Comparison of ENCODE assay signal across 22 cellular contexts in the genomic region with DNA sequence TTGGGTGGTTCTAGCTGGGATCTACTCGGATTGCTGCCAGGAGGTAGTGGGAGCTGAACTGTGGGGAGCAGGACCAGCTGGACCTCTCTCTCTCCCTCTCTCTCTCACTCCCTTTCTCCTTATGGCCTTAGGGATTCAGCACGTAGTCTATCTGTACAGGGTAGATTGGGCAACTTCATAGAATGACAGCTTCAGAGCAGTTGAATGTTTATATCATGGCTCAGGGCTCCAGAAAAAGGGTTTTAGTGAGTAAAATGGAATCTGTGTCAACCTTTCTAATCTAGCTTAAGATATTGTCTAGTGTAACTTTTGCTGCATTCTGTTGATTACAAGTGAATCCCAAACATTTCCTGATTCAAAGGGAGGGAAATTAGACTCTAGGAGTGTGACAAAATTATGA.
DNase-seq lines count a peak whose midpoint lies in the region; ATAC-seq, FAIRE-seq and TF ChIP-seq lines count a peak whose summit lies in the region.
"Had no signal": no experiment of that assay in that cellular context is flagged by ENCODE, and none has a peak within 500 bp of the region (broad histone marks: within the 10 kb centered on the region; RNA-seq: fewer than 3 reads in every experiment).

No MANE protein-coding gene starts in this region.

- no peak overlapping the region for H2BK12ac ChIP-seq in mesenchymal stem cell (ENCODE audit: low read length in 2 of 2)

- no peak overlapping the region for H3K4me3 ChIP-seq in mesenchymal stem cell (ENCODE audit: insufficient read depth in 1 of 2, low read depth in 1 of 2, low read length in 2 of 2)
- H3K4me3 ChIP-seq in transverse colon = no peak overlapping the region
- H3K4me3 ChIP-seq: BLaER1, GM23248, Peyer's patch had no signal

- no peak overlapping the region for H2BK5ac ChIP-seq in mesenchymal stem cell (ENCODE audit: low read depth, low read length, poor library complexity, severe bottlenecking)

- H2AFZ ChIP-seq in mesenchymal stem cell (ENCODE audit: low read depth, low read length) = no peak overlapping the region
- H2AFZ ChIP-seq: GM23248 had no signal

- WGBS in mesenchymal stem cell = 86% methylated on average over 1 of the region's 2 CpGs
- whole genome bisulfite sequencing in transverse colon (ENCODE audit: low coverage in 1 of 2), 2 donors = 67 to 84% methylated on average over 2 of the region's 2 CpGs

- H3K14ac ChIP-seq in mesenchymal stem cell (ENCODE audit: low read length in 2 of 2) = no peak overlapping the region

- no peaks in the 10 kb centered on the region for H3K9me3 ChIP-seq in mesenchymal stem cell (ENCODE audit: control insufficient read depth, low read length)
- H3K9me3 ChIP-seq in transverse colon = no peaks in the 10 kb centered on the region
- H3K9me3 ChIP-seq: BLaER1, Peyer's patch, SK-N-SH had no signal

- in situ Hi-C loops in transverse colon (cut with MboI; ENCODE audit: low pct_ligation_motif_present in 1 of 4, low pct_unique_long_range_greater_than_20kb in 1 of 4, low sequenced_read_pairs in 3 of 4) = no loop called here

- H3K18ac ChIP-seq in mesenchymal stem cell (ENCODE audit: low read depth in 1 of 2, low read length in 2 of 2) = no peak overlapping the region

- no peaks in the 10 kb centered on the region for H3K27me3 ChIP-seq in mesenchymal stem cell (ENCODE audit: control insufficient read depth in 1 of 2, insufficient read depth in 1 of 2, low read length in 2 of 2)
- H3K27me3 ChIP-seq in transverse colon = no peaks in the 10 kb centered on the region
- H3K27me3 ChIP-seq: BLaER1, Peyer's patch had no signal

- H3K27ac ChIP-seq in mesenchymal stem cell (ENCODE audit: low read length, poor library complexity, severe bottlenecking) = no peak overlapping the region
- no peak overlapping the region for H3K27ac ChIP-seq in transverse colon
- H3K27ac ChIP-seq: BLaER1, GM23248, Peyer's patch had no signal

- H2BK15ac ChIP-seq in mesenchymal stem cell (ENCODE audit: low read depth, poor library complexity, severe bottlenecking) = no peak overlapping the region

- no peak overlapping the region for H2AK5ac ChIP-seq in mesenchymal stem cell (ENCODE audit: low read length, severe bottlenecking)

- TF ChIP-seq EP300 in transverse colon (IDR thresholded peaks at IDR 0.05; ENCODE audit: low read depth) = no peak

- H3K36me3 ChIP-seq in mesenchymal stem cell (ENCODE audit: control insufficient read depth in 1 of 2, insufficient read depth in 2 of 2, low read depth in 1 of 2, low read length in 2 of 2) = no peaks in the 10 kb centered on the region
- H3K36me3 ChIP-seq in transverse colon = no peaks in the 10 kb centered on the region
- H3K36me3 ChIP-seq: BLaER1, Peyer's patch had no signal

- ATAC-seq in Right ventricle myocardium superior (ENCODE audit: poor library complexity) = peak; percentile 27
- ATAC-seq in GM19463 (IDR thresholded peaks at IDR 0.05; ENCODE audit: unreplicated experiment) = no peak

- intact Hi-C loops in Right ventricle myocardium superior (cut with DNase I) = no loop called here
- intact Hi-C loops in cardiac septum (cut with DNase I) = no loop called here
- intact Hi-C loops in transverse colon (cut with DNase I; ENCODE audit: low total_unique reads) = no loop called here

- H3K4me1 ChIP-seq in mesenchymal stem cell (ENCODE audit: control insufficient read depth, insufficient read depth, low read depth, low read length) = no peaks in the 10 kb centered on the region
- H3K4me1 ChIP-seq in transverse colon = no peaks in the 10 kb centered on the region
- H3K4me1 ChIP-seq: BLaER1, Peyer's patch had no signal

- H3K4ac ChIP-seq in mesenchymal stem cell (ENCODE audit: low read depth in 1 of 2, low read length in 2 of 2) = no peak overlapping the region

- no peak overlapping the region for H4K8ac ChIP-seq in mesenchymal stem cell (ENCODE audit: low read length)

- H3K79me1 ChIP-seq in mesenchymal stem cell (replicated peaks; ENCODE audit: low read length, poor library complexity, severe bottlenecking) = no peaks in the 10 kb centered on the region

- H4K91ac ChIP-seq in mesenchymal stem cell (ENCODE audit: low read length) = no peak overlapping the region

- DNase-seq in Right ventricle myocardium superior (no peak), cardiac septum (ENCODE audit: low spot score) (no peak), amniotic epithelial cell (ENCODE audit: low read depth) (peak; percentile 62), mesenchymal stem cell (peak; percentile 2), transverse colon (no peak), GM12892 (ENCODE audit: insufficient read length) (no peak)
- DNase-seq: CD4-positive, CD25-positive, alpha-beta regulatory T cell; DMS153; GM23248; H9; KG1; MM.1S; NCI-H1048; NCI-H1417; NCI-H1694; NCI-H2029 treated with DMSO at 0.1 percent for 48 hours; NCI-H526 treated with DMSO at 0.1 percent for 48 hours; Peyer's patch; SK-N-SH had no signal

- no peak overlapping the region for H2BK120ac ChIP-seq in mesenchymal stem cell (ENCODE audit: low read depth, low read length)

- TF ChIP-seq POLR2A in transverse colon (IDR thresholded peaks at IDR 0.05) = no peak
- TF ChIP-seq POLR2A in GM12892 (IDR thresholded peaks at IDR 0.05; ENCODE audit: low read depth, low read length) = no peak

- no peak for FAIRE-seq in GM12892 (lab: Jason Lieb, UNC)
- FAIRE-seq: GM18507 had no signal

- no peak for TF ChIP-seq CTCF in transverse colon (IDR thresholded peaks at IDR 0.05)

- H3K4me2 ChIP-seq in mesenchymal stem cell (ENCODE audit: low read length, poor library complexity, severe bottlenecking) = no peak overlapping the region
- H3K4me2 ChIP-seq: BLaER1, SK-N-SH had no signal

- H3K9ac ChIP-seq in mesenchymal stem cell (ENCODE audit: low read length) = no peak overlapping the region
- H3K9ac ChIP-seq: BLaER1, GM23248, SK-N-SH had no signal

- H3K23ac ChIP-seq in mesenchymal stem cell (ENCODE audit: low read length in 2 of 2) = no peak overlapping the region

Comparison
In these comparisons a context has a peak if more than half of its experiments do, and no peak if none do; other contexts are left out.
1. DNase-seq: peak in amniotic epithelial cell (single experiment) and mesenchymal stem cell (single experiment); none in Right ventricle myocardium superior (single experiment), cardiac septum (single experiment), transverse colon (single experiment) and GM12892 (single experiment).